ENCODE assay signal across 1 cellular context in the genomic region with DNA sequence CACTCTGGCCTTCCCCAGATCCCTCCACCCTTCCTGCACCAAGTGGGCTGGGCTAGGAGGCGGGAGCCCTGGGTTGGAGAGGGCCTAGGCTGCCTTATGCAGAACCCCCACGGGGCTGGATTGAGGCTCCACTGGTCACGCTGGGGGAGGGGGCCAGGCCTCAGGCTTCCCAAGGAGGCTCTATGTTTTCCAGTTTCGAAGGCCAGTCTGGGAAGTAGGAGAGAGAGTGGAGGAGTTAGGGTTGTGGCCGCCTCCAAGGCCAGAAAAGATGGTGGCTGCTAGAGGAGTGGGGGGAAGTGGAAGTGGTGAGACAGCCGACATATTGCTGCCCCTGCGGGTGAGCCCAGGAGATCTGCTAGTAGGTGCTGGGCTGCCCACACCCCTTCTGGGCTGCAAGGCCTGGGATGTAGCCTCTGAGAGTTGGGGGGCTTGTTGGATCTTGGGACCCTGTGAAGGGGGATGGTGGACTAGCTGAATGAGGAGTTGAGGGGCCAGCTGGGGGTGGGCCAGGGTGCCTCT.
TF ChIP-seq lines count a peak whose summit lies in the region.

No MANE protein-coding gene starts in this region.

TF ChIP-seq in GM23338, 12 proteins besides CTCF, POLR2A, EP300 and RAD21 (continued from another document):
- TF ChIP-seq ZNF462 (CRISPR knock-in tag; IDR thresholded peaks at IDR 0.05) (no peak), NANOG (IDR thresholded peaks at IDR 0.05; ENCODE audit: borderline replicate concordance) (no peak), CREB1 (CRISPR knock-in tag; IDR thresholded peaks at IDR 0.05; ENCODE audit: low read depth) (no peak), ETS1 (IDR thresholded peaks at IDR 0.05) (no peak)
